In genomic region chr18:79965119-79965902, GRCh38 we compare ENCODE assay signal across 1 cellular context.
TF ChIP-seq lines count a peak whose summit lies in the region.

No MANE protein-coding gene starts in this region.

TF ChIP-seq in HEK293, 187 proteins besides CTCF, POLR2A, EP300 and RAD21 (continued from another document and continues in another):
- TF ChIP-seq PBX3 (CRISPR knock-in tag; IDR thresholded peaks at IDR 0.05) (no peak), HOXD13 (CRISPR knock-in tag; IDR thresholded peaks at IDR 0.05; ENCODE audit: borderline replicate concordance) (no peak), ZNF146 (tag by site-specific recombination; IDR thresholded peaks at IDR 0.05) (no peak), ZNF777 (tag by site-specific recombination; IDR thresholded peaks at IDR 0.05; ENCODE audit: borderline replicate concordance) (no peak), ZNF501 (tag by site-specific recombination; IDR thresholded peaks at IDR 0.05) (peak; percentile 55; the same call in 1 of the 2 replicates), MYNN (tag by site-specific recombination; IDR thresholded peaks at IDR 0.05; ENCODE audit: borderline replicate concordance) (no peak), ZNF837 (tag by site-specific recombination; IDR thresholded peaks at IDR 0.05) (no peak), GFI1B (tag by site-specific recombination; IDR thresholded peaks at IDR 0.05) (no peak), ZNF248 (tag by site-specific recombination; IDR thresholded peaks at IDR 0.05) (no peak; the same call in 1 of the 2 replicates), ZFP37 (tag by site-specific recombination; IDR thresholded peaks at IDR 0.05) (no peak), ZNF558 (tag by site-specific recombination; IDR thresholded peaks at IDR 0.05) (peak; percentile 54; the same call in 1 of the 2 replicates), INSM2 (tag by site-specific recombination; IDR thresholded peaks at IDR 0.05) (no peak; the same call in 1 of the 2 replicates), PATZ1 (tag by site-specific recombination; IDR thresholded peaks at IDR 0.05) (peak; percentile 7; the same call in 1 of the 2 replicates), ZNF18 (tag by site-specific recombination; IDR thresholded peaks at IDR 0.05) (peak; percentile 98), SP7 (tag by site-specific recombination; IDR thresholded peaks at IDR 0.05) (peak; percentile 90), ZNF549 (tag by site-specific recombination; IDR thresholded peaks at IDR 0.05) (no peak), TCF7L2 (IDR thresholded peaks at IDR 0.05; ENCODE audit: borderline replicate concordance, low read depth, low read length) (no peak), ZNF560 (tag by site-specific recombination; IDR thresholded peaks at IDR 0.05; ENCODE audit: borderline replicate concordance) (no peak), ZSCAN4 (tag by site-specific recombination; IDR thresholded peaks at IDR 0.05) (no peak), ZNF654 (tag by site-specific recombination; IDR thresholded peaks at IDR 0.05; ENCODE audit: low read depth) (no peak), PRDM2 (tag by site-specific recombination; IDR thresholded peaks at IDR 0.05; ENCODE audit: borderline replicate concordance) (no peak), ZNF324 (tag by site-specific recombination; IDR thresholded peaks at IDR 0.05) (no peak; the same call in 1 of the 2 replicates), ZNF785 (tag by site-specific recombination; IDR thresholded peaks at IDR 0.05) (no peak), OSR2 (tag by site-specific recombination; IDR thresholded peaks at IDR 0.05) (peak; percentile 80), ZNF274 (IDR thresholded peaks at IDR 0.05; ENCODE audit: low read length) (no peak), ZNF274 (tag by site-specific recombination; IDR thresholded peaks at IDR 0.05; ENCODE audit: borderline replicate concordance) (no peak), ZNF112 (tag by site-specific recombination; IDR thresholded peaks at IDR 0.05) (no peak), ZNF366 (tag by site-specific recombination; conservative IDR thresholded peaks at IDR 0.05) (peak; percentile 76), ZNF514 (tag by site-specific recombination; IDR thresholded peaks at IDR 0.05) (no peak), ZNF239 (tag by site-specific recombination; IDR thresholded peaks at IDR 0.05) (no peak), ZNF148 (tag by site-specific recombination; IDR thresholded peaks at IDR 0.05; ENCODE audit: borderline replicate concordance) (no peak), SP3 (tag by site-specific recombination; IDR thresholded peaks at IDR 0.05) (peak; percentile 26), KLF1 (tag by site-specific recombination; IDR thresholded peaks at IDR 0.05) (0 out of 2 replicates have a peak, but pooled peaks have one; percentile 26), ZNF350 (tag by site-specific recombination; IDR thresholded peaks at IDR 0.05) (0 out of 2 replicates have a peak, but pooled peaks have one; percentile 20), ZNF26 (tag by site-specific recombination; IDR thresholded peaks at IDR 0.05) (no peak), REST (tag by site-specific recombination; IDR thresholded peaks at IDR 0.05) (no peak)
